1 cellular context compared by ENCODE assay signal in the genomic region with DNA sequence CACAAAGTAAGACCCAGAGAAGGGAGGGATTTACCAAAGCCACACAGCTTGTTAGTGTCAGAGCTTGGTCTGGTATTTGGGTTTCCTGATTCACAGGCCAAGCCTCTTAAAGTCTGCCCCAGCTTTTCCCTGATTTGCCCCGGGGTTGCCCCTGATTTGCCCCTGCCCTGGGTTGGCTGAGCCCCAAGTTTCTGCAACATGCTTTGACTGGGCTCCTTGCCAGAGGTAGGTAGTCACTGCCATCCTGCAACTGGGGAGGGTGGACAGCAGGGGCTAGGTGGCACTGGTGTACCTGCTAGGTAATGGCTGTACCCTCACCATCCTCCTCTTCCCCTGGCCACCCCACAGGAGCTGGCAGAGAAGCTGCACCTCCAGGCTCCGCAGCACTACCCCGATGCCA.
TF ChIP-seq lines count a peak whose summit lies in the region.

No MANE protein-coding gene starts in this region.

TF ChIP-seq in IMR-90, 13 proteins besides CTCF, POLR2A, EP300 and RAD21:
- TF ChIP-seq CEBPB (IDR thresholded peaks at IDR 0.05; ENCODE audit: low read depth, low read length): no peak
- TF ChIP-seq MXI1 (IDR thresholded peaks at IDR 0.05; ENCODE audit: borderline replicate concordance, low read depth, low read length): no peak
- TF ChIP-seq, protein P1, sequence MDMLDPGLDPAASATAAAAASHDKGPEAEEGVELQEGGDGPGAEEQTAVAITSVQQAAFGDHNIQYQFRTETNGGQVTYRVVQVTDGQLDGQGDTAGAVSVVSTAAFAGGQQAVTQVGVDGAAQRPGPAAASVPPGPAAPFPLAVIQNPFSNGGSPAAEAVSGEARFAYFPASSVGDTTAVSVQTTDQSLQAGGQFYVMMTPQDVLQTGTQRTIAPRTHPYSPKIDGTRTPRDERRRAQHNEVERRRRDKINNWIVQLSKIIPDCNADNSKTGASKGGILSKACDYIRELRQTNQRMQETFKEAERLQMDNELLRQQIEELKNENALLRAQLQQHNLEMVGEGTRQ (IDR thresholded peaks at IDR 0.05; ENCODE audit: low read depth, low read length): no peak
- no peak for TF ChIP-seq RCOR1 (IDR thresholded peaks at IDR 0.05; ENCODE audit: insufficient replicate concordance, low read length)
- no peak for TF ChIP-seq MAZ (IDR thresholded peaks at IDR 0.05; ENCODE audit: borderline replicate concordance, low read depth, low read length)
- no peak for TF ChIP-seq FOS (IDR thresholded peaks at IDR 0.05; ENCODE audit: low read depth, low read length)
- TF ChIP-seq BHLHE40 (IDR thresholded peaks at IDR 0.05; ENCODE audit: low read depth, low read length): no peak
- TF ChIP-seq SMC3 (IDR thresholded peaks at IDR 0.05; ENCODE audit: low read depth, low read length): no peak
- no peak for TF ChIP-seq NFE2L2 (IDR thresholded peaks at IDR 0.05; ENCODE audit: low read depth, low read length)
- no peak for TF ChIP-seq RFX5 (IDR thresholded peaks at IDR 0.05; ENCODE audit: low read depth, low read length)
- no peak for TF ChIP-seq MAFK (IDR thresholded peaks at IDR 0.05; ENCODE audit: low read depth, low read length)
- TF ChIP-seq, protein P2, sequence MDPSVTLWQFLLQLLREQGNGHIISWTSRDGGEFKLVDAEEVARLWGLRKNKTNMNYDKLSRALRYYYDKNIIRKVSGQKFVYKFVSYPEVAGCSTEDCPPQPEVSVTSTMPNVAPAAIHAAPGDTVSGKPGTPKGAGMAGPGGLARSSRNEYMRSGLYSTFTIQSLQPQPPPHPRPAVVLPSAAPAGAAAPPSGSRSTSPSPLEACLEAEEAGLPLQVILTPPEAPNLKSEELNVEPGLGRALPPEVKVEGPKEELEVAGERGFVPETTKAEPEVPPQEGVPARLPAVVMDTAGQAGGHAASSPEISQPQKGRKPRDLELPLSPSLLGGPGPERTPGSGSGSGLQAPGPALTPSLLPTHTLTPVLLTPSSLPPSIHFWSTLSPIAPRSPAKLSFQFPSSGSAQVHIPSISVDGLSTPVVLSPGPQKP (IDR thresholded peaks at IDR 0.05; ENCODE audit: borderline replicate concordance, low read depth, low read length): no peak
- no peak for TF ChIP-seq CHD1 (IDR thresholded peaks at IDR 0.05; ENCODE audit: low read depth, low read length)
TF ChIP-seq in IMR-90: peak in this region for 0.
